In genomic region chr20:62953167-62953838, GRCh38 we compare ENCODE assay signal across 9 cellular contexts. TPM values are rescaled to one million over a fixed set of nuclear protein-coding genes. Genes with fewer than 3 reads are reported as not detected.
DNase-seq lines count a peak whose midpoint lies in the region; ATAC-seq and TF ChIP-seq lines count a peak whose summit lies in the region.
"Had no signal": no experiment of that assay in that cellular context is flagged by ENCODE, and none has a peak within 500 bp of the region (broad histone marks: within the 10 kb centered on the region; RNA-seq: fewer than 3 reads in every experiment).

No MANE protein-coding gene starts in this region.

- H3K4me1 ChIP-seq in CD4-positive, CD25-positive, alpha-beta regulatory T cell (ENCODE audit: control insufficient read depth, insufficient read depth, low read length, poor library complexity, severe bottlenecking), result peaks cover 34% of the 10 kb centered on the region
- H3K4me1 ChIP-seq in HUES48 (ENCODE audit: control insufficient read depth, insufficient read depth, low read length), result peaks cover 20% of the 10 kb centered on the region
- peaks cover 12 to 31% of the 10 kb centered on the region in 2 donors for H3K4me1 ChIP-seq in duodenal mucosa (ENCODE audit: control insufficient read depth in 1 of 2, insufficient read depth in 2 of 2, low read length in 2 of 2)

- ATAC-seq in CD4-positive, CD25-positive, alpha-beta regulatory T cell (ENCODE audit: low read depth in 2 of 2), result no peak
- ATAC-seq in HG03196 (IDR thresholded peaks at IDR 0.05; ENCODE audit: unreplicated experiment) (no peak), omental fat pad (ENCODE audit: low FRiP score) (no peak), HG03469 (IDR thresholded peaks at IDR 0.05; ENCODE audit: unreplicated experiment) (no peak)

- H3K9ac ChIP-seq in HUES48 (ENCODE audit: low read depth, low read length), result no peak overlapping the region
- peak overlapping the region; percentile 46 to 69 for H3K9ac ChIP-seq in duodenal mucosa (ENCODE audit: low read depth in 1 of 2, low read length in 2 of 2)

- no peaks in the 10 kb centered on the region for H3K27me3 Mint-ChIP-seq in CD4-positive, CD25-positive, alpha-beta regulatory T cell
- peaks cover 3% of the 10 kb centered on the region for H3K27me3 Mint-ChIP-seq in nephron (ENCODE audit: low read depth)

- H3K36me3 Mint-ChIP-seq in CD4-positive, CD25-positive, alpha-beta regulatory T cell, result peaks cover 13% of the 10 kb centered on the region
- H3K36me3 Mint-ChIP-seq in nephron (ENCODE audit: low read depth), result peaks cover 31% of the 10 kb centered on the region

- H3K9me3 ChIP-seq in CD4-positive, CD25-positive, alpha-beta regulatory T cell (ENCODE audit: control insufficient read depth in 2 of 2, low read length in 2 of 2), result no peaks in the 10 kb centered on the region
- H3K9me3 ChIP-seq in HUES48 (ENCODE audit: control insufficient read depth, insufficient read depth, low read length), result no peaks in the 10 kb centered on the region
- no peaks in the 10 kb centered on the region for H3K9me3 ChIP-seq in duodenal mucosa (ENCODE audit: control insufficient read depth in 1 of 2, low read length in 2 of 2)

- H3K9me3 Mint-ChIP-seq in CD4-positive, CD25-positive, alpha-beta regulatory T cell, result no peaks in the 10 kb centered on the region
- H3K9me3 Mint-ChIP-seq in nephron, result no peaks in the 10 kb centered on the region

- H3K4me3 ChIP-seq in CD4-positive, CD25-positive, alpha-beta regulatory T cell (ENCODE audit: low read depth, low read length), result peak overlapping the region; percentile 26
- H3K4me3 ChIP-seq in HUES48 (ENCODE audit: low read depth, low read length) (peak overlapping the region; percentile 48), duodenal mucosa (ENCODE audit: low read depth in 1 of 2, low read length in 2 of 2) (peak overlapping the region; percentile 50 to 65)

- no peaks in the 10 kb centered on the region for H3K27me3 ChIP-seq in CD4-positive, CD25-positive, alpha-beta regulatory T cell (ENCODE audit: control insufficient read depth, insufficient read depth, low read length)
- H3K27me3 ChIP-seq in HUES48 (ENCODE audit: control insufficient read depth, insufficient read depth, low read length) (no peaks in the 10 kb centered on the region), duodenal mucosa (ENCODE audit: control insufficient read depth in 1 of 2, insufficient read depth in 2 of 2, low read length in 2 of 2) (no peaks in the 10 kb centered on the region)

- DNase-seq in CD4-positive, CD25-positive, alpha-beta regulatory T cell, result peak in 1 of 3 donors; percentile 12
- no peak for DNase-seq in omental fat pad (ENCODE audit: low spot score)
- no peak for DNase-seq in SHP77 (lab: John Stamatoyannopoulos, UW)

- H3K4me3 Mint-ChIP-seq in CD4-positive, CD25-positive, alpha-beta regulatory T cell, result peak overlapping the region; percentile 83 to 92 (median 88)
- H3K4me3 Mint-ChIP-seq in nephron, result no peak overlapping the region

- TF ChIP-seq CTCF in nephron (IDR thresholded peaks at IDR 0.05; ENCODE audit: unreplicated experiment in 3 of 3), result no peak
- TF ChIP-seq CTCF in omental fat pad (IDR thresholded peaks at IDR 0.05), result no peak

- H3K27ac ChIP-seq in CD4-positive, CD25-positive, alpha-beta regulatory T cell (ENCODE audit: insufficient read depth, low read length, poor library complexity, severe bottlenecking), result peak overlapping the region; percentile 83
- peak overlapping the region; percentile 76 for H3K27ac ChIP-seq in HUES48 (ENCODE audit: low read depth, low read length)
- peak overlapping the region; percentile 52 for H3K27ac ChIP-seq in duodenal mucosa (ENCODE audit: low read depth, low read length)

- peak overlapping the region in 2 of 3 donors; percentile 91 to 95 for H3K27ac Mint-ChIP-seq in CD4-positive, CD25-positive, alpha-beta regulatory T cell
- peak overlapping the region; percentile 91 to 96 (median 91) for H3K27ac Mint-ChIP-seq in nephron

- peaks cover 2 to 32% (median 9%) of the 10 kb centered on the region in 4 donors for H3K4me1 Mint-ChIP-seq in CD4-positive, CD25-positive, alpha-beta regulatory T cell
- H3K4me1 Mint-ChIP-seq in nephron, result peaks cover 9% of the 10 kb centered on the region

- peaks cover 13% of the 10 kb centered on the region for H3K36me3 ChIP-seq in CD4-positive, CD25-positive, alpha-beta regulatory T cell (ENCODE audit: control insufficient read depth, insufficient read depth, low read length)
- peaks cover 38% of the 10 kb centered on the region for H3K36me3 ChIP-seq in HUES48 (ENCODE audit: control insufficient read depth, insufficient read depth, low read length)
- H3K36me3 ChIP-seq in duodenal mucosa (ENCODE audit: control insufficient read depth in 1 of 2, insufficient read depth in 2 of 2, low read length in 2 of 2), result peaks cover 7 to 17% of the 10 kb centered on the region in 2 donors

RNA-seq across cellular contexts. Expression of gene SLC17A9, which starts 0.8 kb away (rescaled TPM):
- 4.1 TPM for total RNA-seq in CD4-positive, CD25-positive, alpha-beta regulatory T cell
- polyA plus RNA-seq in CD4-positive, CD25-positive, alpha-beta regulatory T cell, result under 1 TPM in 3 of 4 donors, not detected in 1; 0.06 to 0.34 (median 0.32) TPM
- 10 to 100 TPM in 1 of 4 donors, 1 to 10 TPM in 3; 1.6 to 10.7 (median 2.5) TPM for total RNA-seq in omental fat pad

RNA-seq across cellular contexts. Expression of gene GID8, which starts 15.4 kb away (rescaled TPM):
- 31.9 TPM for total RNA-seq in CD4-positive, CD25-positive, alpha-beta regulatory T cell
- polyA plus RNA-seq in CD4-positive, CD25-positive, alpha-beta regulatory T cell, result 10 to 100 TPM; 15.5 to 19.9 (median 17.0) TPM
- 10 to 100 TPM; 21.7 to 33.4 (median 25.5) TPM for total RNA-seq in omental fat pad

RNA-seq across cellular contexts. Expression of gene DIDO1, which starts 27.0 kb away (rescaled TPM):
- total RNA-seq in CD4-positive, CD25-positive, alpha-beta regulatory T cell, result 80.8 TPM
- 10 to 100 TPM; 30.9 to 47.8 (median 38.2) TPM for polyA plus RNA-seq in CD4-positive, CD25-positive, alpha-beta regulatory T cell
- 10 to 100 TPM; 40.6 to 64.4 (median 54.1) TPM for total RNA-seq in omental fat pad

RNA-seq across cellular contexts. Expression of gene BHLHE23, which starts 53.5 kb away (rescaled TPM):
- total RNA-seq in CD4-positive, CD25-positive, alpha-beta regulatory T cell, result not detected
- polyA plus RNA-seq in CD4-positive, CD25-positive, alpha-beta regulatory T cell, result not detected
- not detected for total RNA-seq in omental fat pad
- total RNA-seq: renal cortical epithelial cell had no signal

Comparison
In these comparisons a context has a peak if more than half of its experiments do, and no peak if none do; other contexts are left out.
1. H3K4me3 Mint-ChIP-seq: peak in CD4-positive, CD25-positive, alpha-beta regulatory T cell (4 of 4); none in nephron (0 of 3).
2. Peak in every context shown above with its lines, with median percentiles within 50 percentile points of each other: H3K27ac ChIP-seq and H3K4me3 ChIP-seq.